In the genomic region with DNA sequence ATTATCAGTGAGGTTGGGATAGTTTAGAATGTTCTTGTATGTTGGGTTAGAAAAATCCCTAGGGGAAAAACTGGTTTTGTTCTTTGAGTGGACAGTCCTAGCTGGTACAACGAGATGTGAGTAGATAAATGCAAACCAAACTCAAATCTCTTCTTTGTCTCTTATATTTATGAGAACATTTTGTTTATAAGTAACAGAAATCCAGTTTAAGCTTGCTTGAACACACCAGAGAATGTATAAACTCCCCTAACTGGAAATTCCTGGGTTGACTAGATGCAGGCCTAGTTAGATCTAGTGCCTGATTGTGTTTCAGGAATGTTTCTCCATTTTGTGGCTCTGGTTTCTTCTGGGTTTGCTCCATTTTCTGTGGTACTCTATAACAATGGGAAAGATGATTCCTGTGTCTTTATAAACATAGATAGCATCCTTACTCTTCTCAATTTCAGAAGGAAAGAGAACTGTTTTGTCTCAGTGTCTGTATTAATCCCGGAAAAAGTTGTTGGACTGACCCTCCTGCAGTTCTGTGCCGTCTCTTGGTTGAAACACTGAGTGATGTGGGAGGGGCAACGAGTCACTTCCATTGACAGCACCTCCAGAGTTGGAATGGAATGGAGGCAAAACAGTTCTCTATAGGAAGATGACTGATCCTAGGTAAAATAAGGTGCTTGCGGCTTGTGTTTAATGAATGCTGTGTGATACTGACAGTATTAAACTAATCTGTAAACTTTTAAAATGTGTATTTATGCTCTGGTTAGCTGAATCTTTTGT, we compare ENCODE assay signal across 19 cellular contexts.
A peak's percentile ranks its signal among the peaks of the same experiment; 100 is the strongest.
DNase-seq lines count a peak whose midpoint lies in the region; ATAC-seq and TF ChIP-seq lines count a peak whose summit lies in the region.
"Had no signal": no experiment of that assay in that cellular context is flagged by ENCODE, and none has a peak within 500 bp of the region (broad histone marks: within the 10 kb centered on the region; RNA-seq: fewer than 3 reads in every experiment).

No MANE protein-coding gene starts in this region.

- no peak for TF ChIP-seq POLR2A in prostate gland (IDR thresholded peaks at IDR 0.05)

- H3K27ac ChIP-seq in HUES48 (ENCODE audit: low read depth, low read length) (peak overlapping the region; percentile 39), prostate gland (peak overlapping the region; percentile 67 to 85)
- H3K27ac ChIP-seq: cardiac muscle cell, neutrophil, SJSA1 had no signal

- no peak overlapping the region for H3K9ac ChIP-seq in HUES48 (ENCODE audit: low read depth, low read length)

- in situ Hi-C loops in T47D (cut with HindIII; ENCODE audit: low pct_unique_long_range_greater_than_20kb, low sequenced_read_pairs): no loop called here

- WGBS in prostate gland: 30% methylated on average over 5 of the region's 5 CpGs

- H3K4me3 ChIP-seq in HUES48 (ENCODE audit: low read depth, low read length) (no peak overlapping the region), prostate gland (no peak overlapping the region)
- H3K4me3 ChIP-seq: cardiac muscle cell, lung, SJSA1 had no signal

- peak; percentile 19 to 94 for DNase-seq in T47D (ENCODE audit: low read depth in 1 of 2, low spot score in 1 of 2)
- peak; percentile 9 for DNase-seq in iris pigment epithelial cell (ENCODE audit: low read depth)
- peak; percentile 55 for DNase-seq in prostate gland (ENCODE audit: low spot score)
- DNase-seq in stimulated activated naive CD8-positive, alpha-beta T cell treated with anti-CD3 and anti-CD28 coated beads, Interleukin-15, Interleukin-2, amounts not matched to agents 100 U/mL and 50 U/mL, for 24 hours: no peak
- DNase-seq: activated CD4-positive, alpha-beta T cell treated with anti-CD3 and anti-CD28 coated beads, Interleukin-2, amount 10 ng/mL, durations not matched to agents 24 days and 14 days; activated naive CD4-positive, alpha-beta T cell treated with anti-CD3 and anti-CD28 coated beads for 36 hours; effector memory CD8-positive, alpha-beta T cell; NCI-H2029; NCI-H526; T-helper 9 cell had no signal

- H3K9me3 ChIP-seq in HUES48 (ENCODE audit: control insufficient read depth, insufficient read depth, low read length) (no peaks in the 10 kb centered on the region), prostate gland (no peaks in the 10 kb centered on the region)
- H3K9me3 ChIP-seq: neutrophil, SJSA1 had no signal

- ATAC-seq in GM21390 (IDR thresholded peaks at IDR 0.05; ENCODE audit: unreplicated experiment) (no peak), GM18858 (IDR thresholded peaks at IDR 0.05; ENCODE audit: unreplicated experiment) (no peak), HG02610 (IDR thresholded peaks at IDR 0.05; ENCODE audit: unreplicated experiment) (no peak)
- ATAC-seq in stimulated activated naive CD8-positive, alpha-beta T cell treated with anti-CD3 and anti-CD28 coated beads, Interleukin-15, Interleukin-2, amounts not matched to agents 100 U/mL and 50 U/mL, for 24 hours: no peak
- ATAC-seq: effector memory CD8-positive, alpha-beta T cell; sciatic nerve had no signal

- intact Hi-C loops in prostate gland (cut with DNase I): no loop called here

- H3K4me1 ChIP-seq in HUES48 (ENCODE audit: control insufficient read depth, insufficient read depth, low read length) (peaks cover 4% of the 10 kb centered on the region; the same call in 1 of the 2 replicates), prostate gland (replicated peaks) (peaks cover 8% of the 10 kb centered on the region)
- H3K4me1 ChIP-seq: SJSA1 had no signal

- no peak for TF ChIP-seq CTCF in prostate gland (IDR thresholded peaks at IDR 0.05)

- no peaks in the 10 kb centered on the region for H3K27me3 ChIP-seq in HUES48 (ENCODE audit: control insufficient read depth, insufficient read depth, low read length)
- H3K27me3 ChIP-seq in prostate gland (replicated peaks; ENCODE audit: insufficient read depth): no peaks in the 10 kb centered on the region
- H3K27me3 ChIP-seq: cardiac muscle cell, neutrophil, SJSA1 had no signal

- H3K36me3 ChIP-seq in HUES48 (ENCODE audit: control insufficient read depth, insufficient read depth, low read length) (no peaks in the 10 kb centered on the region), prostate gland (no peaks in the 10 kb centered on the region)
- H3K36me3 ChIP-seq: cardiac muscle cell, neutrophil, SJSA1 had no signal
